In genomic region chr13:38191016-38191415, GRCh38 we compare ENCODE assay signal across 27 cellular contexts.
A peak's percentile ranks its signal among the peaks of the same experiment; 100 is the strongest.
DNase-seq lines count a peak whose midpoint lies in the region; ATAC-seq, FAIRE-seq and TF ChIP-seq lines count a peak whose summit lies in the region.
"Had no signal": no experiment of that assay in that cellular context is flagged by ENCODE, and none has a peak within 500 bp of the region (broad histone marks: within the 10 kb centered on the region; RNA-seq: fewer than 3 reads in every experiment).

No MANE protein-coding gene starts in this region.

- no peaks in the 10 kb centered on the region for H3K4me1 Mint-ChIP-seq in Caco-2 (ENCODE audit: low read depth, unreplicated experiment)
- H3K4me1 Mint-ChIP-seq: CD14-positive monocyte; CD8-positive, alpha-beta memory T cell had no signal

- no peak overlapping the region for H3K4ac ChIP-seq in trophoblast cell (ENCODE audit: low read depth, low read length)

- H3K79me2 ChIP-seq in HepG2 (ENCODE audit: insufficient read depth, low read length) = no peaks in the 10 kb centered on the region
- no peaks in the 10 kb centered on the region for H3K79me2 ChIP-seq in trophoblast cell (ENCODE audit: control insufficient read depth, insufficient read depth, low read length, poor library complexity)

- no peak overlapping the region for H4K91ac ChIP-seq in trophoblast cell (ENCODE audit: low read depth, low read length)

- no peak overlapping the region for H2BK5ac ChIP-seq in trophoblast cell (ENCODE audit: low read depth, low read length, poor library complexity)

- H3K4me1 ChIP-seq in liver (ENCODE audit: control insufficient read depth in 4 of 4, insufficient read depth in 4 of 4, low read length in 3 of 4) (no peaks in the 10 kb centered on the region), HepG2 (ENCODE audit: insufficient read depth, low read length) (no peaks in the 10 kb centered on the region), trophoblast cell (ENCODE audit: control insufficient read depth in 1 of 2, insufficient read depth in 2 of 2, low read length in 2 of 2) (no peaks in the 10 kb centered on the region), body of pancreas (no peaks in the 10 kb centered on the region), Caco-2 (no peaks in the 10 kb centered on the region)
- H3K4me1 ChIP-seq: A549; BE2C; BLaER1 treated with 17β-estradiol and CSF1 and Interleukin-3, amounts not matched to agents 10 nM and 100 nM; HAP-1 had no signal

- BruUV-seq in HepG2 (replicated peaks; lab: Mats Ljungman, UMichigan) (no TSS peak), Caco-2 (replicated peaks; lab: Mats Ljungman, UMichigan) (no TSS peak)

- no peak overlapping the region for H4K8ac ChIP-seq in trophoblast cell (ENCODE audit: low read depth, low read length)

- FAIRE-seq in HepG2 (lab: Jason Lieb, UNC) = no peak
- FAIRE-seq: A549, GM12878, GM19239, H54 had no signal

- CTCF ChIA-PET in HepG2 (lab: Yijun Ruan, JAX; ENCODE audit: low intra/inter-chr PET ratio, low total read pairs) = no interaction called here
- CTCF ChIA-PET in Caco-2 (lab: Charles Lee) = no interaction called here

- no peaks in the 10 kb centered on the region for H3K36me3 ChIP-seq in liver (ENCODE audit: control insufficient read depth in 4 of 4, insufficient read depth in 3 of 4, low read depth in 1 of 4, low read length in 3 of 4)
- H3K36me3 ChIP-seq in HepG2 (replicated peaks in 1 of 2; ENCODE audit: control insufficient read depth in 1 of 2, insufficient read depth in 2 of 2, low read length in 2 of 2) = no peaks in the 10 kb centered on the region
- no peaks in the 10 kb centered on the region for H3K36me3 ChIP-seq in trophoblast cell (ENCODE audit: control insufficient read depth in 1 of 2, insufficient read depth in 2 of 2, low read length in 2 of 2)
- no peaks in the 10 kb centered on the region for H3K36me3 ChIP-seq in body of pancreas (replicated peaks in 1 of 2; ENCODE audit: insufficient read depth in 1 of 2, low read depth in 2 of 2)
- no peaks in the 10 kb centered on the region for H3K36me3 ChIP-seq in Caco-2 (ENCODE audit: control insufficient read depth, insufficient read depth, low read length)
- H3K36me3 ChIP-seq: BE2C; BLaER1 treated with 17β-estradiol and CSF1 and Interleukin-3, amounts not matched to agents 10 nM and 100 nM; HAP-1 had no signal

- intact Hi-C loops in HepG2 (cut with micrococcal nuclease; ENCODE audit: unreplicated experiment) = no loop called here
- intact Hi-C loops in body of pancreas (cut with DNase I) = no loop called here
- intact Hi-C loops in Caco-2 (cut with micrococcal nuclease; ENCODE audit: unreplicated experiment) = no loop called here

- no peaks in the 10 kb centered on the region for H3K27me3 ChIP-seq in liver (ENCODE audit: control insufficient read depth in 4 of 4, insufficient read depth in 4 of 4, low read length in 3 of 4)
- no peaks in the 10 kb centered on the region for H3K27me3 ChIP-seq in HepG2 (ENCODE audit: control insufficient read depth in 1 of 2, insufficient read depth in 2 of 2, low read length in 2 of 2)
- H3K27me3 ChIP-seq in trophoblast cell (ENCODE audit: insufficient read depth, low read length) = no peaks in the 10 kb centered on the region
- H3K27me3 ChIP-seq in body of pancreas = peaks cover 0 to 3% of the 10 kb centered on the region in 2 donors
- no peaks in the 10 kb centered on the region for H3K27me3 ChIP-seq in Caco-2 (replicated peaks; ENCODE audit: control insufficient read depth, insufficient read depth, low read length)
- H3K27me3 ChIP-seq: BE2C; BLaER1 treated with 17β-estradiol and CSF1 and Interleukin-3, amounts not matched to agents 10 nM and 100 nM had no signal

- no peaks in the 10 kb centered on the region for H3K27me3 Mint-ChIP-seq in Caco-2 (ENCODE audit: insufficient read depth, unreplicated experiment)
- H3K27me3 Mint-ChIP-seq: CD4-positive, alpha-beta T cell had no signal

- TF ChIP-seq POLR2A in HepG2 (IDR thresholded peaks at IDR 0.05; ENCODE audit: insufficient read depth in 1 of 2, low read depth in 2 of 2, low read length in 2 of 2) (no peak), body of pancreas (IDR thresholded peaks at IDR 0.05) (no peak)

- TF ChIP-seq EP300 in HepG2 (IDR thresholded peaks at IDR 0.05; ENCODE audit: low read depth in 2 of 2, low read length in 2 of 2) (no peak), HepG2 (CRISPR knock-in tag; IDR thresholded peaks at IDR 0.05; ENCODE audit: borderline replicate concordance) (no peak)

- no peak overlapping the region for H3K4me2 ChIP-seq in HepG2 (ENCODE audit: low read depth, low read length)
- no peak overlapping the region for H3K4me2 ChIP-seq in trophoblast cell (ENCODE audit: low read length)
- H3K4me2 ChIP-seq: A549; BLaER1 treated with 17β-estradiol and CSF1 and Interleukin-3, amounts not matched to agents 10 nM and 100 nM had no signal

- H3K27ac ChIP-seq in liver (ENCODE audit: low read depth in 1 of 2, low read length in 2 of 2) (peak overlapping the region in 1 of 2 donors; percentile 12), HepG2 (ENCODE audit: extremely low read length, insufficient read depth, low read length) (no peak overlapping the region), trophoblast cell (ENCODE audit: low read depth, low read length) (no peak overlapping the region), body of pancreas (no peak overlapping the region)
- H3K27ac ChIP-seq: A549; BLaER1 treated with 17β-estradiol and CSF1 and Interleukin-3, amounts not matched to agents 10 nM and 100 nM had no signal

- no peak overlapping the region for H2AK5ac ChIP-seq in trophoblast cell (ENCODE audit: low read length)

- no peak overlapping the region for H3K4me3 ChIP-seq in liver (ENCODE audit: low read depth in 1 of 3, low read length in 3 of 3)
- no peak overlapping the region for H3K4me3 ChIP-seq in HepG2 (replicated peaks in 1 of 3; ENCODE audit: insufficient read depth in 1 of 3, low read depth in 2 of 3, low read length in 3 of 3)
- no peak overlapping the region for H3K4me3 ChIP-seq in trophoblast cell (ENCODE audit: low read depth, low read length)
- no peak overlapping the region for H3K4me3 ChIP-seq in body of pancreas
- H3K4me3 ChIP-seq in Caco-2 (ENCODE audit: low read depth, low read length) = no peak overlapping the region
- H3K4me3 ChIP-seq: A549; BLaER1 treated with 17β-estradiol and CSF1 and Interleukin-3, amounts not matched to agents 10 nM and 100 nM; GM12878; HAP-1 had no signal

- WGBS in liver = 46% methylated on average over 3 of the region's 3 CpGs
- WGBS in HepG2 (ENCODE audit: low lambda C conversion rate) = 42% methylated on average over 3 of the region's 3 CpGs
- WGBS in trophoblast cell (ENCODE audit: extremely low coverage, insufficient coverage, insufficient read length) = no CpG with 5 or more reads among the region's 3 CpGs
- WGBS in body of pancreas, 2 donors = 55 to 58% methylated on average over 3 of the region's 3 CpGs

- DNase-seq in HepG2 (ENCODE audit: low spot score) = no peak
- DNase-seq in NCI-H82 (lab: John Stamatoyannopoulos, UW) = peak; percentile 98
- DNase-seq in left lobe of liver (ENCODE audit: low spot score) = no peak
- no peak for DNase-seq in trophoblast cell
- DNase-seq in body of pancreas = no peak
- DNase-seq in Caco-2 = no peak
- DNase-seq: 8988T; ACHN; AML-193; BE2C; Calu3; CD4-positive, alpha-beta T cell; CD8-positive, alpha-beta memory T cell; DMS 273 treated with DMSO at 0.1 percent for 48 hours; DMS79; EL; GDM1; GOT3; HFFc6 had no signal

- H2BK120ac ChIP-seq in trophoblast cell (ENCODE audit: insufficient read depth, low read length, poor library complexity) = no peak overlapping the region

- H2AFZ ChIP-seq in HepG2 (ENCODE audit: low read length) (no peak overlapping the region), trophoblast cell (ENCODE audit: insufficient read depth, low read length, poor library complexity) (no peak overlapping the region)

- POLR2A ChIA-PET in HepG2 (lab: Yijun Ruan, JAX) = no interaction called here
- POLR2A ChIA-PET in Caco-2 (lab: Charles Lee) = no interaction called here

- H2BK12ac ChIP-seq in trophoblast cell (ENCODE audit: low read length) = no peak overlapping the region

- H3K23ac ChIP-seq in trophoblast cell (ENCODE audit: low read length) = no peak overlapping the region

- no peaks in the 10 kb centered on the region for H4K20me1 ChIP-seq in HepG2 (ENCODE audit: insufficient read depth, low read length)
- H4K20me1 ChIP-seq: BLaER1 treated with 17β-estradiol and CSF1 and Interleukin-3, amounts not matched to agents 10 nM and 100 nM had no signal

- TF ChIP-seq CTCF in liver (IDR thresholded peaks at IDR 0.05; ENCODE audit: low read depth, low read length, missing input control) (no peak), HepG2 (CRISPR knock-in tag; IDR thresholded peaks at IDR 0.05) (no peak), body of pancreas (IDR thresholded peaks at IDR 0.05) (no peak), Caco-2 (IDR thresholded peaks at IDR 0.05; ENCODE audit: insufficient read depth in 1 of 2, low read depth in 1 of 2, low read length in 1 of 2, severe bottlenecking in 1 of 2, unreplicated experiment in 1 of 2) (no peak)

- H3K18ac ChIP-seq in trophoblast cell (ENCODE audit: low read length) = no peak overlapping the region

- H3K36me3 Mint-ChIP-seq in Caco-2 (ENCODE audit: insufficient read depth, unreplicated experiment) = no peaks in the 10 kb centered on the region
- H3K36me3 Mint-ChIP-seq: CD14-positive monocyte; CD8-positive, alpha-beta memory T cell had no signal

- no peak overlapping the region for H3K14ac ChIP-seq in trophoblast cell (ENCODE audit: low read length)

- no peak overlapping the region for H4K12ac ChIP-seq in trophoblast cell (ENCODE audit: low read depth, low read length)

- H3K79me1 ChIP-seq in trophoblast cell (ENCODE audit: low read length) = no peaks in the 10 kb centered on the region

- in situ Hi-C loops in HepG2 (cut with HindIII; ENCODE audit: extremely low pct_ligation_motif_present, low pct_unique_long_range_greater_than_20kb) = no loop called here

- no peak overlapping the region for H3K4me3 Mint-ChIP-seq in Caco-2 (ENCODE audit: unreplicated experiment)
- H3K4me3 Mint-ChIP-seq: CD14-positive monocyte; CD4-positive, alpha-beta T cell; CD8-positive, alpha-beta memory T cell; HFFc6 had no signal

- ATAC-seq in HepG2 (no peak), left lobe of liver (peak; percentile 85), body of pancreas (no peak)
- ATAC-seq: A549, GM12878 had no signal

- peaks cover 9% of the 10 kb centered on the region for H3K9me3 Mint-ChIP-seq in Caco-2 (ENCODE audit: unreplicated experiment)
- H3K9me3 Mint-ChIP-seq: CD4-positive, alpha-beta T cell; HFFc6 had no signal

- no peak overlapping the region for H3K27ac Mint-ChIP-seq in Caco-2 (ENCODE audit: unreplicated experiment)
- H3K27ac Mint-ChIP-seq: CD14-positive monocyte; CD4-positive, alpha-beta T cell; CD8-positive, alpha-beta memory T cell; HFFc6 had no signal

- no peak for TF ChIP-seq RAD21 in liver (IDR thresholded peaks at IDR 0.05)
- TF ChIP-seq RAD21 in HepG2 (CRISPR knock-in tag; IDR thresholded peaks at IDR 0.05) = no peak

- H3K9ac ChIP-seq in liver (ENCODE audit: low read depth in 1 of 2, low read length in 2 of 2) (no peak overlapping the region), HepG2 (ENCODE audit: insufficient read depth, low read depth, low read length) (no peak overlapping the region), trophoblast cell (ENCODE audit: low read length) (no peak overlapping the region)
- H3K9ac ChIP-seq: BLaER1 treated with 17β-estradiol and CSF1 and Interleukin-3, amounts not matched to agents 10 nM and 100 nM had no signal

- H3K9me3 ChIP-seq in liver (ENCODE audit: control insufficient read depth in 4 of 4, low read length in 3 of 4) (no peaks in the 10 kb centered on the region), HepG2 (ENCODE audit: low read length) (peaks cover 70% of the 10 kb centered on the region), trophoblast cell (ENCODE audit: insufficient read depth, low read depth, low read length) (no peaks in the 10 kb centered on the region), body of pancreas (no peaks in the 10 kb centered on the region), Caco-2 (no peaks in the 10 kb centered on the region)
- H3K9me3 ChIP-seq: A549; BE2C; BLaER1 treated with 17β-estradiol and CSF1 and Interleukin-3, amounts not matched to agents 10 nM and 100 nM; HAP-1 had no signal
